In genomic region chrX:84541315-84541714, GRCh38 we compare ENCODE assay signal across 1 cellular context. TPM values are rescaled to one million over a fixed set of nuclear protein-coding genes. Genes with fewer than 3 reads are reported as not detected.
"Had no signal": no experiment of that assay in that cellular context is flagged by ENCODE, and none has a peak within 500 bp of the region (broad histone marks: within the 10 kb centered on the region; RNA-seq: fewer than 3 reads in every experiment).

No MANE protein-coding gene starts in this region.

RNA-seq across cellular contexts. Expression of gene HDX, which starts 39.1 kb away (rescaled TPM):
- total RNA-seq: HT-29 had no signal
